Comparison of ENCODE assay signal across 29 cellular contexts in genomic region chr16:85783441-85783840, GRCh38.
DNase-seq lines count a peak whose midpoint lies in the region; ATAC-seq lines count a peak whose summit lies in the region.
"Had no signal": no experiment of that assay in that cellular context is flagged by ENCODE, and none has a peak within 500 bp of the region (broad histone marks: within the 10 kb centered on the region; RNA-seq: fewer than 3 reads in every experiment).

No MANE protein-coding gene starts in this region.

- H3K4me3 Mint-ChIP-seq in stimulated activated naive CD8-positive, alpha-beta T cell treated with anti-CD3 and anti-CD28 coated beads, Interleukin-15, Interleukin-2, amounts not matched to agents 100 ng/mL and 50 ng/mL, for 24 hours, result no peak overlapping the region
- H3K4me3 Mint-ChIP-seq in memory B cell, result no peak overlapping the region
- H3K4me3 Mint-ChIP-seq: mesothelial cell of epicardium; naive thymus-derived CD8-positive, alpha-beta T cell had no signal

- peak overlapping the region; percentile 4 for H3K27ac Mint-ChIP-seq in stimulated activated naive CD8-positive, alpha-beta T cell treated with anti-CD3 and anti-CD28 coated beads, Interleukin-15, Interleukin-2, amounts not matched to agents 100 ng/mL and 50 ng/mL, for 24 hours
- peak overlapping the region; percentile 22 for H3K27ac Mint-ChIP-seq in memory B cell
- H3K27ac Mint-ChIP-seq: mesothelial cell of epicardium had no signal

- H3K4me3 ChIP-seq in NT2/D1 (ENCODE audit: insufficient read length, low read depth), result no peak overlapping the region
- H3K4me3 ChIP-seq: BLaER1, breast epithelium, gastrocnemius medialis, right atrium auricular region, SJSA1, tibial artery had no signal

- H3K27me3 ChIP-seq in NT2/D1 (ENCODE audit: insufficient read depth, insufficient read length), result no peaks in the 10 kb centered on the region
- H3K27me3 ChIP-seq: BLaER1, breast epithelium, gastrocnemius medialis, right atrium auricular region, SJSA1, tibial artery had no signal

- peaks cover 65% of the 10 kb centered on the region for H3K36me3 Mint-ChIP-seq in stimulated activated naive CD8-positive, alpha-beta T cell treated with anti-CD3 and anti-CD28 coated beads, Interleukin-15, Interleukin-2, amounts not matched to agents 100 ng/mL and 50 ng/mL, for 24 hours (ENCODE audit: low read depth)
- peaks cover 33% of the 10 kb centered on the region for H3K36me3 Mint-ChIP-seq in memory B cell

- H3K36me3 ChIP-seq in NT2/D1 (ENCODE audit: insufficient read depth, insufficient read length, low read length), result peaks cover 85% of the 10 kb centered on the region

- H3K27ac ChIP-seq in substantia nigra (ENCODE audit: low read depth, low read length, poor library complexity, severe bottlenecking), result no peak overlapping the region
- H3K27ac ChIP-seq: BLaER1, breast epithelium, parathyroid adenoma, right atrium auricular region, SJSA1, tibial artery, WERI-Rb-1 had no signal

- H3K4me1 Mint-ChIP-seq in stimulated activated naive CD8-positive, alpha-beta T cell treated with anti-CD3 and anti-CD28 coated beads, Interleukin-15, Interleukin-2, amounts not matched to agents 100 ng/mL and 50 ng/mL, for 24 hours (ENCODE audit: low read depth), result peaks cover 12% of the 10 kb centered on the region
- H3K4me1 Mint-ChIP-seq in memory B cell, result peaks cover 4% of the 10 kb centered on the region
- H3K4me1 Mint-ChIP-seq: mesothelial cell of epicardium had no signal

- H3K9me3 ChIP-seq in NT2/D1 (ENCODE audit: insufficient read depth, low read length), result no peaks in the 10 kb centered on the region
- H3K9me3 ChIP-seq: BLaER1, breast epithelium, gastrocnemius medialis, right atrium auricular region, SJSA1, tibial artery had no signal

- no peak for DNase-seq in stimulated activated naive CD8-positive, alpha-beta T cell treated with anti-CD3 and anti-CD28 coated beads, Interleukin-15, Interleukin-2, amounts not matched to agents 100 U/mL and 50 U/mL, for 24 hours
- DNase-seq in NT2/D1 (ENCODE audit: low read depth, low spot score) (no peak), memory B cell (ENCODE audit: low spot score in 2 of 2) (no peak), substantia nigra (lab: John Stamatoyannopoulos, UW) (no peak)
- no peak for DNase-seq in stimulated activated CD4-positive, alpha-beta T cell treated with anti-CD3 and anti-CD28 coated beads, Interleukin-1b, Interleukin-23, amount 100 ng/mL, for 48 hours
- DNase-seq: activated CD4-positive, alpha-beta T cell treated with anti-CD3 and anti-CD28 coated beads, Interleukin-2, amount 50 U/mL, for 1 hour; amygdala; COR-L47; gastrocnemius medialis; IMR-90; naive thymus-derived CD8-positive, alpha-beta T cell; NCI-H1048; NCI-H2107; NCI-H446; NCI-H82; RPMI8226; stimulated activated CD4-positive, alpha-beta T cell treated with anti-CD3 and anti-CD28 coated beads, Interleukin-2, amount 100 ng/mL, for 24 hours; T1000; tibial artery; WERI-Rb-1 had no signal

- no peak for ATAC-seq in stimulated activated naive CD8-positive, alpha-beta T cell treated with anti-CD3 and anti-CD28 coated beads, Interleukin-15, Interleukin-2, amounts not matched to agents 100 U/mL and 50 U/mL, for 24 hours
- ATAC-seq in memory B cell (ENCODE audit: low read depth) (no peak), GM18517 (IDR thresholded peaks at IDR 0.05; ENCODE audit: unreplicated experiment) (no peak)
- ATAC-seq: activated naive CD4-positive, alpha-beta T cell treated with anti-CD3 and anti-CD28 coated beads, Interleukin-2, amount 50 U/mL, for 72 hours; gastrocnemius medialis; naive thymus-derived CD8-positive, alpha-beta T cell had no signal

- no peaks in the 10 kb centered on the region for H3K9me3 Mint-ChIP-seq in stimulated activated naive CD8-positive, alpha-beta T cell treated with anti-CD3 and anti-CD28 coated beads, Interleukin-15, Interleukin-2, amounts not matched to agents 100 ng/mL and 50 ng/mL, for 24 hours
- H3K9me3 Mint-ChIP-seq in memory B cell, result no peaks in the 10 kb centered on the region
- H3K9me3 Mint-ChIP-seq: activated naive CD4-positive, alpha-beta T cell treated with anti-CD3 and anti-CD28 coated beads, Interleukin-2, amount 50 U/mL, for 72 hours; mesothelial cell of epicardium; naive thymus-derived CD8-positive, alpha-beta T cell had no signal

- peak overlapping the region; percentile 57 for H3K9ac ChIP-seq in NT2/D1 (ENCODE audit: insufficient read length, low read depth)
- H3K9ac ChIP-seq: parathyroid adenoma had no signal

- H3K27me3 Mint-ChIP-seq in stimulated activated naive CD8-positive, alpha-beta T cell treated with anti-CD3 and anti-CD28 coated beads, Interleukin-15, Interleukin-2, amounts not matched to agents 100 ng/mL and 50 ng/mL, for 24 hours, result no peaks in the 10 kb centered on the region
- H3K27me3 Mint-ChIP-seq in memory B cell, result no peaks in the 10 kb centered on the region
- H3K27me3 Mint-ChIP-seq: naive thymus-derived CD8-positive, alpha-beta T cell had no signal

- H3K4me1 ChIP-seq in NT2/D1 (ENCODE audit: insufficient read depth, insufficient read length), result no peaks in the 10 kb centered on the region
- H3K4me1 ChIP-seq: BLaER1 had no signal
